19 cellular contexts compared by ENCODE assay signal in the genomic region with DNA sequence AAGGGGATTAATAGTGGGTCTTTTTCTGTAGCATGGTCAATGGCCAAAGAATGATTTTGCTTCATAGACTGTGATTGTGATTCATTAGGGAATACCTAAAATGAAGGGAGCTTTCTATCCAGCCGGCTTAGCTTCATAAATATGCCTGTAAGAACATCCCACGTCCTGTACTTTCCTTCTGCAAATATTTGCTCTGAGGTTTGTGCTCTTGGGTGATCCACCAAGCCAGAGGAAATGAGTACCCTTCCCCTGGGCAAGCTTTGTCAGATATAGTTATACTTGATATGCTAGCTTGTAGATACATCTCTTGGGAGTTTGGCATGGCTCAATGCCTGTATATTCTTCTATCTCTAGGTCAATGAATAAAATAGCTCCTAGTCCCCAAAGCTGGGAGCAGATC.
"Had no signal": no experiment of that assay in that cellular context is flagged by ENCODE, and none has a peak within 500 bp of the region (broad histone marks: within the 10 kb centered on the region; RNA-seq: fewer than 3 reads in every experiment).

No MANE protein-coding gene starts in this region.

- DNase-seq: activated B cell treated with CpG ODN at 0.5 μM for 24 hours; activated CD4-positive, alpha-beta memory T cell treated with anti-CD3 and anti-CD28 coated beads for 36 hours; activated CD4-positive, alpha-beta T cell treated with anti-CD3 and anti-CD28 coated beads for 4 hours; activated gamma-delta T cell treated with Interleukin-2 at 50 U/mL for 16 hours; activated T-cell treated with anti-CD3 and anti-CD28 coated beads for 4 hours; amniotic stem cell; dermis blood vessel endothelial cell; effector memory CD4-positive, alpha-beta T cell; immature natural killer cell; mesenchymal stem cell; mucosa of descending colon; naive B cell; stimulated activated CD4-positive, alpha-beta T cell treated with anti-CD3 and anti-CD28 coated beads, Interleukin-12 subunit alpha, Interleukin-12 subunit beta, amount 100 ng/mL, for 4 hours; stimulated activated CD4-positive, alpha-beta T cell treated with anti-CD3 and anti-CD28 coated beads, Interleukin-1b, Interleukin-23, amount 100 ng/mL, for 48 hours; stimulated activated CD8-positive, alpha-beta memory T cell treated with anti-CD3 and anti-CD28 coated beads, Interleukin-4, amount 100 ng/mL, for 48 hours; stimulated activated naive CD4-positive, alpha-beta T cell; upper lobe of right lung had no signal

- H3K27ac ChIP-seq: cardiac muscle cell, upper lobe of right lung had no signal

- FAIRE-seq: endothelial cell of umbilical vein had no signal
